Comparison of ENCODE assay signal across 23 cellular contexts in genomic region chr6:29750709-29751108, GRCh38. TPM values are rescaled to one million over a fixed set of nuclear protein-coding genes. Genes with fewer than 3 reads are reported as not detected.
DNase-seq lines count a peak whose midpoint lies in the region; ATAC-seq and TF ChIP-seq lines count a peak whose summit lies in the region.
"Had no signal": no experiment of that assay in that cellular context is flagged by ENCODE, and none has a peak within 500 bp of the region (broad histone marks: within the 10 kb centered on the region; RNA-seq: fewer than 3 reads in every experiment).

No MANE protein-coding gene starts in this region.

- H3K4me1 ChIP-seq in gastrocnemius medialis = peaks cover 8 to 17% of the 10 kb centered on the region in 2 donors

- peak overlapping the region; percentile 99 for H3K4me3 Mint-ChIP-seq in natural killer cell
- no peak overlapping the region for H3K4me3 Mint-ChIP-seq in natural killer cell treated with Interleukin-12 subunit alpha and Interleukin-12 subunit beta and Interleukin-15 and Interleukin-18, amount 100 ng/mL, for 72 hours
- H3K4me3 Mint-ChIP-seq in activated T-helper 17 cell treated with anti-CD3 and anti-CD28 coated beads, Interleukin-2, amount 50 U/mL, for 72 hours = peak overlapping the region; percentile 98
- peak overlapping the region in 5 of 8 donors; percentile 20 to 99 (median 48) for H3K4me3 Mint-ChIP-seq in naive B cell
- H3K4me3 Mint-ChIP-seq: mesothelial cell of epicardium had no signal

- H3K4me3 ChIP-seq in gastrocnemius medialis = no peak overlapping the region
- H3K4me3 ChIP-seq: Peyer's patch, transverse colon had no signal

- peaks cover 0 to 1% (median 0%) of the 10 kb centered on the region in 3 donors for H3K27me3 ChIP-seq in gastrocnemius medialis
- H3K27me3 ChIP-seq: Peyer's patch, transverse colon had no signal

- H3K27me3 Mint-ChIP-seq in natural killer cell (ENCODE audit: low read depth in 2 of 2) (no peaks in the 10 kb centered on the region), naive B cell (peaks cover 0 to 24% (median 0%) of the 10 kb centered on the region in 3 donors)
- no peaks in the 10 kb centered on the region for H3K27me3 Mint-ChIP-seq in natural killer cell treated with Interleukin-12 subunit alpha and Interleukin-12 subunit beta and Interleukin-15 and Interleukin-18, amount 100 ng/mL, for 72 hours
- peaks cover 5% of the 10 kb centered on the region for H3K27me3 Mint-ChIP-seq in activated T-helper 17 cell treated with anti-CD3 and anti-CD28 coated beads, Interleukin-2, amount 50 U/mL, for 72 hours

- no peaks in the 10 kb centered on the region for H3K9me3 ChIP-seq in gastrocnemius medialis
- H3K9me3 ChIP-seq: Peyer's patch, transverse colon had no signal

- intact Hi-C loops in natural killer cell (cut with micrococcal nuclease) = no loop called here
- intact Hi-C loops in gastrocnemius medialis (cut with DNase I; ENCODE audit: low total_unique reads) = loop anchor here (5.0 kb wide), 1 partner anchor 317 kb away; the partner anchor contains the start of gene PPP1R11

- H3K27ac Mint-ChIP-seq in natural killer cell (peak overlapping the region; percentile 74 to 96), naive B cell (peak overlapping the region in 2 of 6 donors; percentile 38 to 67)
- H3K27ac Mint-ChIP-seq in natural killer cell treated with Interleukin-12 subunit alpha and Interleukin-12 subunit beta and Interleukin-15 and Interleukin-18, amount 100 ng/mL, for 72 hours = peak overlapping the region in 1 of 2 donors; percentile 88
- H3K27ac Mint-ChIP-seq in activated T-helper 17 cell treated with anti-CD3 and anti-CD28 coated beads, Interleukin-2, amount 50 U/mL, for 72 hours = no peak overlapping the region
- H3K27ac Mint-ChIP-seq: mesothelial cell of epicardium, nephron progenitor cell had no signal

- DNase-seq in natural killer cell (no peak), naive B cell (no peak), inferior parietal cortex (ENCODE audit: extremely low spot score) (no peak), gastrocnemius medialis (no peak), DMS53 (lab: John Stamatoyannopoulos, UW) (no peak)
- DNase-seq in natural killer cell treated with Interleukin-12 subunit alpha and Interleukin-12 subunit beta and Interleukin-15 and Interleukin-18, amount 100 ng/mL, for 72 hours (ENCODE audit: low spot score) = no peak
- DNase-seq: activated CD4-positive, CD25-positive, alpha-beta regulatory T cell treated with anti-CD3 and anti-CD28 coated beads, Interleukin-2, amount 50 U/mL, for 72 hours; activated T-cell treated with anti-CD3 and anti-CD28 coated beads, Interleukin-2, amount 50 U/mL, for 72 hours; DMS 273 treated with DMSO at 0.1 percent for 48 hours; HCEC 1CT; hypothalamus; left ventricle myocardium superior; NCI-H1105; NCI-H2029 treated with DMSO at 0.1 percent for 48 hours; NCI-H69; nephron progenitor cell; Peyer's patch; SW 1271; transverse colon had no signal

- TF ChIP-seq POLR2A in gastrocnemius medialis (IDR thresholded peaks at IDR 0.05) = no peak

- H3K36me3 Mint-ChIP-seq in natural killer cell = no peaks in the 10 kb centered on the region
- no peaks in the 10 kb centered on the region for H3K36me3 Mint-ChIP-seq in natural killer cell treated with Interleukin-12 subunit alpha and Interleukin-12 subunit beta and Interleukin-15 and Interleukin-18, amount 100 ng/mL, for 72 hours
- H3K36me3 Mint-ChIP-seq in activated T-helper 17 cell treated with anti-CD3 and anti-CD28 coated beads, Interleukin-2, amount 50 U/mL, for 72 hours (ENCODE audit: low read depth) = no peaks in the 10 kb centered on the region
- peaks cover 3 to 7% of the 10 kb centered on the region in 2 donors for H3K36me3 Mint-ChIP-seq in naive B cell
- H3K36me3 Mint-ChIP-seq: mesothelial cell of epicardium had no signal

- TF ChIP-seq CTCF in natural killer cell (IDR thresholded peaks at IDR 0.05) = no peak
- no peak for TF ChIP-seq CTCF in gastrocnemius medialis (IDR thresholded peaks at IDR 0.05 in 4 of 5, conservative IDR thresholded peaks at IDR 0.05 in 1 of 5)

- ATAC-seq in natural killer cell (no peak), naive B cell (ENCODE audit: low read depth in 2 of 2) (no peak), gastrocnemius medialis (no peak)
- ATAC-seq in natural killer cell treated with Interleukin-12 subunit alpha and Interleukin-12 subunit beta and Interleukin-15 and Interleukin-18, amount 100 ng/mL, for 72 hours = no peak
- ATAC-seq in activated T-helper 17 cell treated with anti-CD3 and anti-CD28 coated beads, Interleukin-2, amount 50 U/mL, for 72 hours (replicated peaks) = no peak
- ATAC-seq: activated T-cell treated with anti-CD3 and anti-CD28 coated beads, Interleukin-2, amount 50 U/mL, for 72 hours; left ventricle myocardium superior had no signal

- in situ Hi-C loops in gastrocnemius medialis (cut with MboI; ENCODE audit: low sequenced_read_pairs in 4 of 4) = no loop called here

- H3K36me3 ChIP-seq in gastrocnemius medialis = no peaks in the 10 kb centered on the region
- H3K36me3 ChIP-seq: Peyer's patch, transverse colon had no signal

- H3K27ac ChIP-seq in gastrocnemius medialis = no peak overlapping the region
- H3K27ac ChIP-seq: C4-2B, parathyroid adenoma, transverse colon had no signal

- H3K4me1 Mint-ChIP-seq in natural killer cell = peaks cover 55 to 72% of the 10 kb centered on the region in 2 donors
- H3K4me1 Mint-ChIP-seq in natural killer cell treated with Interleukin-12 subunit alpha and Interleukin-12 subunit beta and Interleukin-15 and Interleukin-18, amount 100 ng/mL, for 72 hours (ENCODE audit: low read depth in 2 of 2) = peaks cover 52 to 55% of the 10 kb centered on the region in 2 donors
- peaks cover 27% of the 10 kb centered on the region for H3K4me1 Mint-ChIP-seq in activated T-helper 17 cell treated with anti-CD3 and anti-CD28 coated beads, Interleukin-2, amount 50 U/mL, for 72 hours
- peaks cover 38 to 61% (median 44%) of the 10 kb centered on the region in 3 donors for H3K4me1 Mint-ChIP-seq in naive B cell

- H3K9me3 Mint-ChIP-seq in natural killer cell = no peaks in the 10 kb centered on the region
- no peaks in the 10 kb centered on the region for H3K9me3 Mint-ChIP-seq in natural killer cell treated with Interleukin-12 subunit alpha and Interleukin-12 subunit beta and Interleukin-15 and Interleukin-18, amount 100 ng/mL, for 72 hours
- no peaks in the 10 kb centered on the region for H3K9me3 Mint-ChIP-seq in activated T-helper 17 cell treated with anti-CD3 and anti-CD28 coated beads, Interleukin-2, amount 50 U/mL, for 72 hours
- no peaks in the 10 kb centered on the region for H3K9me3 Mint-ChIP-seq in naive B cell
- H3K9me3 Mint-ChIP-seq: activated T-cell treated with anti-CD3 and anti-CD28 coated beads, Interleukin-2, amount 50 U/mL, for 72 hours; mesothelial cell of epicardium; nephron progenitor cell had no signal

RNA-seq across cellular contexts. Expression of gene HLA-F, which starts 27.5 kb away (rescaled TPM):
- total RNA-seq in natural killer cell (1,000 to 10,000 TPM; 1,031 to 1,621 (median 1,125) TPM), gastrocnemius medialis (10 to 100 TPM in 3 of 4 donors, 1 to 10 TPM in 1; 9.6 to 22.1 (median 13.0) TPM)
- total RNA-seq in natural killer cell treated with Interleukin-12 subunit alpha and Interleukin-12 subunit beta and Interleukin-15 and Interleukin-18, amount 100 ng/mL, for 72 hours = 100 to 1,000 TPM; 277 to 518 TPM
- 100 to 1,000 TPM; 159 to 352 TPM for total RNA-seq in activated T-helper 17 cell treated with anti-CD3 and anti-CD28 coated beads, Interleukin-2, amount 50 U/mL, for 72 hours
- 100 to 1,000 TPM; 212 to 354 (median 251) TPM for polyA plus RNA-seq in naive B cell (ENCODE audit: low read depth in 6 of 6)

Comparison
In these comparisons a context has a peak if more than half of its experiments do, and no peak if none do; other contexts are left out.
1. RNA of gene HLA-F, which starts 27.5 kb away (total RNA-seq): 1,031 to 1,621 TPM in natural killer cell, 277 to 518 TPM in natural killer cell treated with Interleukin-12 subunit alpha and Interleukin-12 subunit beta and Interleukin-15 and Interleukin-18, amount 100 ng/mL, for 72 hours and 159 to 352 TPM in activated T-helper 17 cell treated with anti-CD3 and anti-CD28 coated beads, Interleukin-2, amount 50 U/mL, for 72 hours; 9.6 to 22.1 TPM in gastrocnemius medialis; every median in the first group is over 4 times any median in the second.